Comparison of ENCODE assay signal across 1 cellular context in genomic region chr19:17469371-17470203, GRCh38.
TF ChIP-seq lines count a peak whose summit lies in the region.

No MANE protein-coding gene starts in this region.

TF ChIP-seq in IMR-90, 13 proteins besides CTCF, POLR2A, EP300 and RAD21:
- TF ChIP-seq RCOR1 (IDR thresholded peaks at IDR 0.05; ENCODE audit: insufficient replicate concordance, low read length) = no peak
- peak; percentile 90 for TF ChIP-seq MXI1 (IDR thresholded peaks at IDR 0.05; ENCODE audit: borderline replicate concordance, low read depth, low read length)
- TF ChIP-seq BHLHE40 (IDR thresholded peaks at IDR 0.05; ENCODE audit: low read depth, low read length) = no peak
- no peak for TF ChIP-seq CHD1 (IDR thresholded peaks at IDR 0.05; ENCODE audit: low read depth, low read length)
- TF ChIP-seq USF2 (IDR thresholded peaks at IDR 0.05; ENCODE audit: low read depth, low read length) = peak; percentile 27
- TF ChIP-seq CEBPB (IDR thresholded peaks at IDR 0.05; ENCODE audit: low read depth, low read length) = no peak
- TF ChIP-seq MAFK (IDR thresholded peaks at IDR 0.05; ENCODE audit: low read depth, low read length) = no peak
- TF ChIP-seq ELK1 (IDR thresholded peaks at IDR 0.05; ENCODE audit: borderline replicate concordance, low read depth, low read length) = no peak
- no peak for TF ChIP-seq NFE2L2 (IDR thresholded peaks at IDR 0.05; ENCODE audit: low read depth, low read length)
